ENCODE assay signal across 8 cellular contexts in the genomic region with DNA sequence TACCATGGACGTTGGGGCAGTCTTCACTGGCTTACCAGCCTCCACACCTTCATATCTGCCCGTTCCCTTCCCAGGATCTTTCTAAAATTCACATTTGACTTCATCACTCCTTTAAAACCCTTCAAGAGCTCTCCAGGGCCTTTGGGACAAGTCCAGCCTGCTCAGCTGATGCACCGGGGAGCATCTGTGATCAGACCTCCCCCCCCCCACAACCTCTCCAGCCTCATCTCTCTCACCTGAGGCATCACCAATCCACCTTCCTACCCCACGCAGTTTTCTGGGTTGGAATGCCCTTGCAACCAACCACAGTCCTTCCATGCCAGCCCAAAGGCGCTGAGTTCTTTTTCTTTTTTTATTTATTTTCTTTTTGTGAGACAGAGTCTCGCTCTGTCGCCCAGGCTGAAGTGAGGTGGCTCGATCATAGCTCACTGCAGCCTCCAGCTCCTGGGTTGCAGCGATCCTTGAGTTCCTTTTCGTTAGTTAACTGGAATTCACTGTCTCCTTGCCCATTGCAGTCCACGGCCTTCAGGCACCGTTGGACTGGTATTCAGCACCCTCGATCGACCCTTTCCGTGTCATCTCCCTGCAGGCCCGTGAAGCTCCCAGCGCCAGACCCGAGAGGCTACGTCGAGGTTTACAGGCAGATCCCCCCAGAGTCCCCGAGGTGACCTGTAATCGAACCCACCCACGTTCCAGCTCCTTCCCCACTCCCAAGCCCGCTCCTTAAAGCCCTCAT. TPM values are rescaled to one million over a fixed set of nuclear protein-coding genes. Genes with fewer than 3 reads are reported as not detected.
DNase-seq lines count a peak whose midpoint lies in the region; ATAC-seq and TF ChIP-seq lines count a peak whose summit lies in the region.

No MANE protein-coding gene starts in this region.

- intact Hi-C loops in heart left ventricle (cut with DNase I) = no loop called here

- no peaks in the 10 kb centered on the region for H3K27me3 Mint-ChIP-seq in activated T-cell treated with anti-CD3 and anti-CD28 coated beads, Interleukin-2, amount 50 U/mL, for 4 hours (ENCODE audit: low read depth)

- H3K9me3 Mint-ChIP-seq in activated T-cell treated with anti-CD3 and anti-CD28 coated beads, Interleukin-2, amount 50 U/mL, for 4 hours = no peaks in the 10 kb centered on the region

- peak overlapping the region; percentile 75 for H3K9ac ChIP-seq in rectal smooth muscle tissue (ENCODE audit: low read length)

- H3K9me3 ChIP-seq in heart left ventricle = no peaks in the 10 kb centered on the region

- DNase-seq in AG20443 (ENCODE audit: low spot score) (peak; percentile 46), HFF-Myc (ENCODE audit: extremely low read depth, low read depth) (no peak), heart left ventricle (peak in 2 of 5 donors; percentile 28 to 58), pons (ENCODE audit: low spot score) (no peak), SHP77 treated with DMSO at 0.1 percent for 48 hours (lab: John Stamatoyannopoulos, UW) (no peak)
- no peak for DNase-seq in activated T-cell treated with anti-CD3 and anti-CD28 coated beads, Interleukin-2, amount 50 U/mL, for 4 hours

- peak; percentile 5 to 9 for ATAC-seq in activated T-cell treated with anti-CD3 and anti-CD28 coated beads, Interleukin-2, amount 50 U/mL, for 4 hours
- ATAC-seq in heart left ventricle = peak in 1 of 4 donors; percentile 2
- no peak for ATAC-seq in HG02973 (IDR thresholded peaks at IDR 0.05; ENCODE audit: unreplicated experiment)

- H3K36me3 ChIP-seq in heart left ventricle (peaks cover 0 to 19% (median 6%) of the 10 kb centered on the region in 9 donors), rectal smooth muscle tissue (ENCODE audit: control insufficient read depth, insufficient read depth, low read length) (peaks cover 3% of the 10 kb centered on the region)

- H3K36me3 Mint-ChIP-seq in activated T-cell treated with anti-CD3 and anti-CD28 coated beads, Interleukin-2, amount 50 U/mL, for 4 hours (ENCODE audit: insufficient read depth) = no peaks in the 10 kb centered on the region

- peaks cover 32% of the 10 kb centered on the region for H3K4me1 Mint-ChIP-seq in activated T-cell treated with anti-CD3 and anti-CD28 coated beads, Interleukin-2, amount 50 U/mL, for 4 hours (ENCODE audit: low read depth)

- H3K4me1 ChIP-seq in heart left ventricle (peaks cover 5 to 23% (median 19%) of the 10 kb centered on the region in 12 donors), rectal smooth muscle tissue (ENCODE audit: control insufficient read depth, insufficient read depth, low read length) (peaks cover 12% of the 10 kb centered on the region)

- TF ChIP-seq CTCF in HFF-Myc (IDR thresholded peaks at IDR 0.05; ENCODE audit: low read depth, low read length, missing control alignments) (no peak), heart left ventricle (IDR thresholded peaks at IDR 0.05) (no peak)

- peak overlapping the region; percentile 94 for H3K4me3 Mint-ChIP-seq in activated T-cell treated with anti-CD3 and anti-CD28 coated beads, Interleukin-2, amount 50 U/mL, for 4 hours

- H3K27ac ChIP-seq in heart left ventricle (peak overlapping the region in 11 of 12 donors; percentile 53 to 89 (median 76)), rectal smooth muscle tissue (ENCODE audit: low read depth, low read length) (peak overlapping the region; percentile 41)

- H3K4me3 ChIP-seq in HFF-Myc (replicated peaks; ENCODE audit: low read depth, low read length) (peak overlapping the region; percentile 100), heart left ventricle (peak overlapping the region; percentile 70 to 100 (median 90)), rectal smooth muscle tissue (ENCODE audit: low read length) (peak overlapping the region; percentile 82)

- 12 to 15% (median 13%) methylated on average over 24 of the region's 24 CpGs for WGBS in heart left ventricle, 4 donors

- no peaks in the 10 kb centered on the region for H3K27me3 ChIP-seq in heart left ventricle
- H3K27me3 ChIP-seq in rectal smooth muscle tissue (ENCODE audit: control insufficient read depth, insufficient read depth, low read length) = no peaks in the 10 kb centered on the region

- no peak for TF ChIP-seq POLR2A in heart left ventricle (IDR thresholded peaks at IDR 0.05)

RNA-seq across cellular contexts. Expression of gene ALKBH4, which starts 0.7 kb away (rescaled TPM):
- total RNA-seq in activated T-cell treated with anti-CD3 and anti-CD28 coated beads, Interleukin-2, amount 50 U/mL, for 4 hours = 10 to 100 TPM; 13.7 to 15.4 (median 15.0) TPM
- total RNA-seq in heart left ventricle = 10 to 100 TPM in 2 of 9 donors, 1 to 10 TPM in 7; 4.9 to 19.4 (median 6.5) TPM
- polyA plus RNA-seq in heart left ventricle = 1 to 10 TPM; 6.8 to 7.9 TPM

RNA-seq across cellular contexts. Expression of gene LRWD1, which starts 0.8 kb away (rescaled TPM):
- 10 to 100 TPM; 54.8 to 57.9 (median 57.7) TPM for total RNA-seq in activated T-cell treated with anti-CD3 and anti-CD28 coated beads, Interleukin-2, amount 50 U/mL, for 4 hours
- total RNA-seq in heart left ventricle = 10 to 100 TPM in 4 of 9 donors, 1 to 10 TPM in 5; 7.6 to 24.9 (median 9.7) TPM
- polyA plus RNA-seq in heart left ventricle = 10 to 100 TPM in 1 of 2 donors, 1 to 10 TPM in 1; 4.7 to 26.4 TPM

RNA-seq across cellular contexts. Expression of gene POLR2J, which starts 14.7 kb away (rescaled TPM):
- 10 to 100 TPM; 67.3 to 77.4 (median 72.0) TPM for total RNA-seq in activated T-cell treated with anti-CD3 and anti-CD28 coated beads, Interleukin-2, amount 50 U/mL, for 4 hours
- 10 to 100 TPM; 34.4 to 72.9 (median 47.4) TPM for total RNA-seq in heart left ventricle
- 100 to 1,000 TPM in 1 of 2 donors, 10 to 100 TPM in 1; 86.3 to 227 TPM for polyA plus RNA-seq in heart left ventricle

RNA-seq across cellular contexts. Expression of gene ORAI2, which starts 30.6 kb away (rescaled TPM):
- total RNA-seq in activated T-cell treated with anti-CD3 and anti-CD28 coated beads, Interleukin-2, amount 50 U/mL, for 4 hours = 10 to 100 TPM; 24.8 to 35.9 (median 27.4) TPM
- total RNA-seq in heart left ventricle = 10 to 100 TPM in 2 of 9 donors, 1 to 10 TPM in 7; 1.9 to 22.0 (median 4.8) TPM
- polyA plus RNA-seq in heart left ventricle = 10 to 100 TPM in 1 of 2 donors, 1 to 10 TPM in 1; 1.1 to 10.6 TPM

RNA-seq across cellular contexts. Expression of gene RASA4B, which starts 53.6 kb away (rescaled TPM):
- 10 to 100 TPM; 20.0 to 50.1 (median 35.7) TPM for total RNA-seq in activated T-cell treated with anti-CD3 and anti-CD28 coated beads, Interleukin-2, amount 50 U/mL, for 4 hours
- total RNA-seq in heart left ventricle = 10 to 100 TPM in 2 of 9 donors, 1 to 10 TPM in 7; 3.3 to 28.1 (median 7.1) TPM
- 1 to 10 TPM; 2.7 to 3.2 TPM for polyA plus RNA-seq in heart left ventricle
